1 cellular context compared by ENCODE assay signal in the genomic region with DNA sequence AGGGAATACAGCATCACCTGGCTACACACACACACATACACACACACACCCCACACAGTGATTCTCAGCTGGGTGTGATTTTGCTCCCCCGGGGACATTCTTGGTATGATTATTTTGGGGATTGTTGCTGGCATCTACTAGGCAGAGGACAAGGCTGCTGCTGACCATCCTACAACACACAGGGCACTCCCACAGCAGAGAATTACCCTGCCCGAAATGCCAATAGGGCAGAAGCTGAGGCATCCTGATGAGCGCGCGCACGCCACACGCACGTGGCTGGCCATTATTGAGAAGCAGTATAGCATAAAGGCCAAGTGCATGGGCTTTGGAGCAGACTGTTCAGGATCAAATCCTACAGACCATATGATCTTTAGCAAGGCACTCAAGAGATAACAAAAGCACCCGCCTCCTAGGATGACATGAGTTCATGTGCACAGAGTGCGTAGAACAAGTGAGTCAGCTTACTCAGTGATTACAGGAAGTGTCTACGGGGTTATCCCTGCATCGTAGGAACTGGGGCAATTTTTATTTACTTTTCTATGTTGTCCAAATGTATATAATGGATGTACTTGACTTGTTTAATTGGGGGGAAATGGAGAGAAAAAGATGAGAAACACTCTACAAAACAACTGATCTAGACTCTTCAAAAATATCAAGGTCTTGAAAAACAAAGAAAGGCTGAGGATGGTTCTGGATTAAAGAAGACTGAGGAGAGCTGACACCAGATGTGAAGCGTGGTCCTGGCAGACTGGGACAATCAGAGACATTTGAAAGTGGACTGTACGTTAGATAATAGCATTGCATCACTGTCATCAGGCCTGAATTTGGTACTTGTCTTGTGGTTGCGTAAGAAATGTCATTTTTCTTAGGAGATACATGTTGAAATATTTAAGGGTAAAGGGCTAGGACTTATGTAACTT.
TF ChIP-seq lines count a peak whose summit lies in the region.

No MANE protein-coding gene starts in this region.

TF ChIP-seq in HepG2, 621 proteins besides CTCF, POLR2A, EP300 and RAD21 (continued from another document and continues in another):
- TF ChIP-seq ZNF143 (CRISPR knock-in tag; IDR thresholded peaks at IDR 0.05), result no peak
- TF ChIP-seq, protein P1, sequence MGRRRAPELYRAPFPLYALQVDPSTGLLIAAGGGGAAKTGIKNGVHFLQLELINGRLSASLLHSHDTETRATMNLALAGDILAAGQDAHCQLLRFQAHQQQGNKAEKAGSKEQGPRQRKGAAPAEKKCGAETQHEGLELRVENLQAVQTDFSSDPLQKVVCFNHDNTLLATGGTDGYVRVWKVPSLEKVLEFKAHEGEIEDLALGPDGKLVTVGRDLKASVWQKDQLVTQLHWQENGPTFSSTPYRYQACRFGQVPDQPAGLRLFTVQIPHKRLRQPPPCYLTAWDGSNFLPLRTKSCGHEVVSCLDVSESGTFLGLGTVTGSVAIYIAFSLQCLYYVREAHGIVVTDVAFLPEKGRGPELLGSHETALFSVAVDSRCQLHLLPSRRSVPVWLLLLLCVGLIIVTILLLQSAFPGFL (CRISPR knock-in tag; IDR thresholded peaks at IDR 0.05), result no peak
- TF ChIP-seq, protein P2, sequence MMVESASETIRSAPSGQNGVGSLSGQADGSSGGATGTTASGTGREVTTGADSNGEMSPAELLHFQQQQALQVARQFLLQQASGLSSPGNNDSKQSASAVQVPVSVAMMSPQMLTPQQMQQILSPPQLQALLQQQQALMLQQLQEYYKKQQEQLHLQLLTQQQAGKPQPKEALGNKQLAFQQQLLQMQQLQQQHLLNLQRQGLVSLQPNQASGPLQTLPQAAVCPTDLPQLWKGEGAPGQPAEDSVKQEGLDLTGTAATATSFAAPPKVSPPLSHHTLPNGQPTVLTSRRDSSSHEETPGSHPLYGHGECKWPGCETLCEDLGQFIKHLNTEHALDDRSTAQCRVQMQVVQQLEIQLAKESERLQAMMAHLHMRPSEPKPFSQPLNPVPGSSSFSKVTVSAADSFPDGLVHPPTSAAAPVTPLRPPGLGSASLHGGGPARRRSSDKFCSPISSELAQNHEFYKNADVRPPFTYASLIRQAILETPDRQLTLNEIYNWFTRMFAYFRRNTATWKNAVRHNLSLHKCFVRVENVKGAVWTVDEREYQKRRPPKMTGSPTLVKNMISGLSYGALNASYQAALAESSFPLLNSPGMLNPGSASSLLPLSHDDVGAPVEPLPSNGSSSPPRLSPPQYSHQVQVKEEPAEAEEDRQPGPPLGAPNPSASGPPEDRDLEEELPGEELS (CRISPR knock-in tag; IDR thresholded peaks at IDR 0.05), result no peak
- no peak for TF ChIP-seq ZNF782 (CRISPR knock-in tag; IDR thresholded peaks at IDR 0.05; ENCODE audit: borderline replicate concordance)
- TF ChIP-seq CBX2 (IDR thresholded peaks at IDR 0.05; ENCODE audit: low read depth, low read length), result no peak
- no peak for TF ChIP-seq CBX2 (CRISPR knock-in tag; IDR thresholded peaks at IDR 0.05; ENCODE audit: low read depth)
- TF ChIP-seq SIX1 (CRISPR knock-in tag; IDR thresholded peaks at IDR 0.05; ENCODE audit: borderline replicate concordance), result no peak
- TF ChIP-seq ERF (CRISPR knock-in tag; IDR thresholded peaks at IDR 0.05), result peak; percentile 21; the same call in 1 of the 2 replicates
- TF ChIP-seq, protein P3, sequence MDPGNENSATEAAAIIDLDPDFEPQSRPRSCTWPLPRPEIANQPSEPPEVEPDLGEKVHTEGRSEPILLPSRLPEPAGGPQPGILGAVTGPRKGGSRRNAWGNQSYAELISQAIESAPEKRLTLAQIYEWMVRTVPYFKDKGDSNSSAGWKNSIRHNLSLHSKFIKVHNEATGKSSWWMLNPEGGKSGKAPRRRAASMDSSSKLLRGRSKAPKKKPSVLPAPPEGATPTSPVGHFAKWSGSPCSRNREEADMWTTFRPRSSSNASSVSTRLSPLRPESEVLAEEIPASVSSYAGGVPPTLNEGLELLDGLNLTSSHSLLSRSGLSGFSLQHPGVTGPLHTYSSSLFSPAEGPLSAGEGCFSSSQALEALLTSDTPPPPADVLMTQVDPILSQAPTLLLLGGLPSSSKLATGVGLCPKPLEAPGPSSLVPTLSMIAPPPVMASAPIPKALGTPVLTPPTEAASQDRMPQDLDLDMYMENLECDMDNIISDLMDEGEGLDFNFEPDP (CRISPR knock-in tag; conservative IDR thresholded peaks at IDR 0.05), result no peak
- no peak for TF ChIP-seq SMARCE1 (IDR thresholded peaks at IDR 0.05; ENCODE audit: borderline replicate concordance)
- no peak for TF ChIP-seq IRF2 (CRISPR knock-in tag; IDR thresholded peaks at IDR 0.05)
- TF ChIP-seq HHEX (CRISPR knock-in tag; IDR thresholded peaks at IDR 0.05), result no peak
- TF ChIP-seq, protein P4, sequence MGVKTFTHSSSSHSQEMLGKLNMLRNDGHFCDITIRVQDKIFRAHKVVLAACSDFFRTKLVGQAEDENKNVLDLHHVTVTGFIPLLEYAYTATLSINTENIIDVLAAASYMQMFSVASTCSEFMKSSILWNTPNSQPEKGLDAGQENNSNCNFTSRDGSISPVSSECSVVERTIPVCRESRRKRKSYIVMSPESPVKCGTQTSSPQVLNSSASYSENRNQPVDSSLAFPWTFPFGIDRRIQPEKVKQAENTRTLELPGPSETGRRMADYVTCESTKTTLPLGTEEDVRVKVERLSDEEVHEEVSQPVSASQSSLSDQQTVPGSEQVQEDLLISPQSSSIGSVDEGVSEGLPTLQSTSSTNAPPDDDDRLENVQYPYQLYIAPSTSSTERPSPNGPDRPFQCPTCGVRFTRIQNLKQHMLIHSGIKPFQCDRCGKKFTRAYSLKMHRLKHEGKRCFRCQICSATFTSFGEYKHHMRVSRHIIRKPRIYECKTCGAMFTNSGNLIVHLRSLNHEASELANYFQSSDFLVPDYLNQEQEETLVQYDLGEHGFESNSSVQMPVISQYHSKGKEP (CRISPR knock-in tag; IDR thresholded peaks at IDR 0.05), result no peak
- no peak for TF ChIP-seq DNMT3B (CRISPR knock-in tag; conservative IDR thresholded peaks at IDR 0.05)
- no peak for TF ChIP-seq ZNF20 (CRISPR knock-in tag; IDR thresholded peaks at IDR 0.05)
- TF ChIP-seq, protein P5, sequence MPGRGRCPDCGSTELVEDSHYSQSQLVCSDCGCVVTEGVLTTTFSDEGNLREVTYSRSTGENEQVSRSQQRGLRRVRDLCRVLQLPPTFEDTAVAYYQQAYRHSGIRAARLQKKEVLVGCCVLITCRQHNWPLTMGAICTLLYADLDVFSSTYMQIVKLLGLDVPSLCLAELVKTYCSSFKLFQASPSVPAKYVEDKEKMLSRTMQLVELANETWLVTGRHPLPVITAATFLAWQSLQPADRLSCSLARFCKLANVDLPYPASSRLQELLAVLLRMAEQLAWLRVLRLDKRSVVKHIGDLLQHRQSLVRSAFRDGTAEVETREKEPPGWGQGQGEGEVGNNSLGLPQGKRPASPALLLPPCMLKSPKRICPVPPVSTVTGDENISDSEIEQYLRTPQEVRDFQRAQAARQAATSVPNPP (CRISPR knock-in tag; IDR thresholded peaks at IDR 0.05), result no peak
- no peak for TF ChIP-seq ZNF451 (CRISPR knock-in tag; IDR thresholded peaks at IDR 0.05)
- TF ChIP-seq ZNF317 (CRISPR knock-in tag; IDR thresholded peaks at IDR 0.05), result no peak
- no peak for TF ChIP-seq ZSCAN21 (CRISPR knock-in tag; IDR thresholded peaks at IDR 0.05; ENCODE audit: borderline replicate concordance)
- TF ChIP-seq TBX2 (CRISPR knock-in tag; IDR thresholded peaks at IDR 0.05; ENCODE audit: borderline replicate concordance), result peak; percentile 47; the same call in 1 of the 2 replicates
- TF ChIP-seq SRF (IDR thresholded peaks at IDR 0.05; ENCODE audit: low read depth, low read length), result no peak
- TF ChIP-seq, protein P6, sequence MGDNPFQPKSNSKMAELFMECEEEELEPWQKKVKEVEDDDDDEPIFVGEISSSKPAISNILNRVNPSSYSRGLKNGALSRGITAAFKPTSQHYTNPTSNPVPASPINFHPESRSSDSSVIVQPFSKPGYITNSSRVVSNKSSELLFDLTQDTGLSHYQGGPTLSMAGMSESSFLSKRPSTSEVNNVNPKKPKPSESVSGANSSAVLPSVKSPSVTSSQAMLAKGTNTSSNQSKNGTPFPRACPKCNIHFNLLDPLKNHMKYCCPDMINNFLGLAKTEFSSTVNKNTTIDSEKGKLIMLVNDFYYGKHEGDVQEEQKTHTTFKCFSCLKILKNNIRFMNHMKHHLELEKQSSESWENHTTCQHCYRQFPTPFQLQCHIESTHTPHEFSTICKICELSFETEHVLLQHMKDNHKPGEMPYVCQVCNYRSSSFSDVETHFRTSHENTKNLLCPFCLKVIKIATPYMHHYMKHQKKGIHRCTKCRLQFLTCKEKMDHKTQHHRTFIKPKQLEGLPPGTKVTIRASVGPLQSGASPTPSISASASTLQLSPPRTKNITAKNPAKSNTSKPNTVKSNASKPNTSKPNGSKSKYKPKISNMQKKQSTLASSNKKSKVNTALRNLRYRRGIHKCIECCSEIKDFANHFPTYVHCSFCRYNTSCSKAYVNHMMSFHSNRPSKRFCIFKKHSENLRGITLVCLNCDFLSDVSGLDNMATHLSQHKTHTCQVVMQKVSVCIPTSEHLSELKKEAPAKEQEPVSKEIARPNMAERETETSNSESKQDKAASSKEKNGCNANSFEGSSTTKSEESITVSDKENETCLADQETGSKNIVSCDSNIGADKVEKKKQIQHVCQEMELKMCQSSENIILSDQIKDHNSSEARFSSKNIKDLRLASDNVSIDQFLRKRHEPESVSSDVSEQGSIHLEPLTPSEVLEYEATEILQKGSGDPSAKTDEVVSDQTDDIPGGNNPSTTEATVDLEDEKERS (CRISPR knock-in tag; IDR thresholded peaks at IDR 0.05), result no peak
- TF ChIP-seq, protein P7, sequence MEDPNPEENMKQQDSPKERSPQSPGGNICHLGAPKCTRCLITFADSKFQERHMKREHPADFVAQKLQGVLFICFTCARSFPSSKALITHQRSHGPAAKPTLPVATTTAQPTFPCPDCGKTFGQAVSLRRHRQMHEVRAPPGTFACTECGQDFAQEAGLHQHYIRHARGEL (CRISPR knock-in tag; IDR thresholded peaks at IDR 0.05), result no peak
- TF ChIP-seq, protein P8, sequence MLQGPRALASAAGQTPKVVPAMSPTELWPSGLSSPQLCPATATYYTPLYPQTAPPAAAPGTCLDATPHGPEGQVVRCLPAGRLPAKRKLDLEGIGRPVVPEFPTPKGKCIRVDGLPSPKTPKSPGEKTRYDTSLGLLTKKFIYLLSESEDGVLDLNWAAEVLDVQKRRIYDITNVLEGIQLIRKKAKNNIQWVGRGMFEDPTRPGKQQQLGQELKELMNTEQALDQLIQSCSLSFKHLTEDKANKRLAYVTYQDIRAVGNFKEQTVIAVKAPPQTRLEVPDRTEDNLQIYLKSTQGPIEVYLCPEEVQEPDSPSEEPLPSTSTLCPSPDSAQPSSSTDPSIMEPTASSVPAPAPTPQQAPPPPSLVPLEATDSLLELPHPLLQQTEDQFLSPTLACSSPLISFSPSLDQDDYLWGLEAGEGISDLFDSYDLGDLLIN (CRISPR knock-in tag; IDR thresholded peaks at IDR 0.05; ENCODE audit: borderline replicate concordance), result no peak
- no peak for TF ChIP-seq ZNF10 (CRISPR knock-in tag; IDR thresholded peaks at IDR 0.05; ENCODE audit: borderline replicate concordance, low read depth)
- no peak for TF ChIP-seq JUN (CRISPR knock-in tag; IDR thresholded peaks at IDR 0.05)
- TF ChIP-seq ZNF891 (CRISPR knock-in tag; IDR thresholded peaks at IDR 0.05), result no peak
- TF ChIP-seq, protein P9, sequence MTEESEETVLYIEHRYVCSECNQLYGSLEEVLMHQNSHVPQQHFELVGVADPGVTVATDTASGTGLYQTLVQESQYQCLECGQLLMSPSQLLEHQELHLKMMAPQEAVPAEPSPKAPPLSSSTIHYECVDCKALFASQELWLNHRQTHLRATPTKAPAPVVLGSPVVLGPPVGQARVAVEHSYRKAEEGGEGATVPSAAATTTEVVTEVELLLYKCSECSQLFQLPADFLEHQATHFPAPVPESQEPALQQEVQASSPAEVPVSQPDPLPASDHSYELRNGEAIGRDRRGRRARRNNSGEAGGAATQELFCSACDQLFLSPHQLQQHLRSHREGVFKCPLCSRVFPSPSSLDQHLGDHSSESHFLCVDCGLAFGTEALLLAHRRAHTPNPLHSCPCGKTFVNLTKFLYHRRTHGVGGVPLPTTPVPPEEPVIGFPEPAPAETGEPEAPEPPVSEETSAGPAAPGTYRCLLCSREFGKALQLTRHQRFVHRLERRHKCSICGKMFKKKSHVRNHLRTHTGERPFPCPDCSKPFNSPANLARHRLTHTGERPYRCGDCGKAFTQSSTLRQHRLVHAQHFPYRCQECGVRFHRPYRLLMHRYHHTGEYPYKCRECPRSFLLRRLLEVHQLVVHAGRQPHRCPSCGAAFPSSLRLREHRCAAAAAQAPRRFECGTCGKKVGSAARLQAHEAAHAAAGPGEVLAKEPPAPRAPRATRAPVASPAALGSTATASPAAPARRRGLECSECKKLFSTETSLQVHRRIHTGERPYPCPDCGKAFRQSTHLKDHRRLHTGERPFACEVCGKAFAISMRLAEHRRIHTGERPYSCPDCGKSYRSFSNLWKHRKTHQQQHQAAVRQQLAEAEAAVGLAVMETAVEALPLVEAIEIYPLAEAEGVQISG (CRISPR knock-in tag; IDR thresholded peaks at IDR 0.05), result no peak
- TF ChIP-seq ZNF569 (CRISPR knock-in tag; IDR thresholded peaks at IDR 0.05; ENCODE audit: borderline replicate concordance), result no peak
- TF ChIP-seq, protein P10, sequence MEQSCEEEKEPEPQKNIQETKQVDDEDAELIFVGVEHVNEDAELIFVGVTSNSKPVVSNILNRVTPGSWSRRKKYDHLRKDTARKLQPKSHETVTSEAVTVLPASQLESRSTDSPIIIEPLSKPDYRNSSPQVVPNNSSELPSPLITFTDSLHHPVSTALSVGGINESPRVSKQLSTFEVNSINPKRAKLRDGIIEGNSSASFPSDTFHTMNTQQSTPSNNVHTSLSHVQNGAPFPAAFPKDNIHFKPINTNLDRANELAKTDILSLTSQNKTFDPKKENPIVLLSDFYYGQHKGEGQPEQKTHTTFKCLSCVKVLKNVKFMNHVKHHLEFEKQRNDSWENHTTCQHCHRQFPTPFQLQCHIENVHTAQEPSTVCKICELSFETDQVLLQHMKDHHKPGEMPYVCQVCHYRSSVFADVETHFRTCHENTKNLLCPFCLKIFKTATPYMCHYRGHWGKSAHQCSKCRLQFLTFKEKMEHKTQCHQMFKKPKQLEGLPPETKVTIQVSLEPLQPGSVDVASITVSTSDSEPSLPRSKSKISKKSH (CRISPR knock-in tag; IDR thresholded peaks at IDR 0.05; ENCODE audit: borderline replicate concordance), result no peak
- TF ChIP-seq CHD2 (IDR thresholded peaks at IDR 0.05; ENCODE audit: low read depth, low read length), result no peak
- TF ChIP-seq GATAD2A (CRISPR knock-in tag; IDR thresholded peaks at IDR 0.05), result peak; percentile 65
- TF ChIP-seq, protein P11, sequence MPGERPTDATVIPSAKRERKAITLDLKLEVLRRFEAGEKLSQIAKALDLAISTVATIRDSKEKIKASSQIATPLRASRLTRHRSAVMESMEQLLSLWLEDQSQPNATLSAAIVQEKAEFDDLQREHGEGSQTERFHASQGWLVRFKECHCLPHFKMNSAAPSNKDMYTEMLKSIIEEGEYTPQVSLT (CRISPR knock-in tag; IDR thresholded peaks at IDR 0.05; ENCODE audit: borderline replicate concordance, low read depth), result no peak
- TF ChIP-seq SETDB1 (CRISPR knock-in tag; IDR thresholded peaks at IDR 0.05; ENCODE audit: borderline replicate concordance), result no peak
- TF ChIP-seq ZNF232 (CRISPR knock-in tag; IDR thresholded peaks at IDR 0.05; ENCODE audit: borderline replicate concordance), result no peak
- no peak for TF ChIP-seq CBX1 (IDR thresholded peaks at IDR 0.05; ENCODE audit: low read depth)
